In the genomic region with DNA sequence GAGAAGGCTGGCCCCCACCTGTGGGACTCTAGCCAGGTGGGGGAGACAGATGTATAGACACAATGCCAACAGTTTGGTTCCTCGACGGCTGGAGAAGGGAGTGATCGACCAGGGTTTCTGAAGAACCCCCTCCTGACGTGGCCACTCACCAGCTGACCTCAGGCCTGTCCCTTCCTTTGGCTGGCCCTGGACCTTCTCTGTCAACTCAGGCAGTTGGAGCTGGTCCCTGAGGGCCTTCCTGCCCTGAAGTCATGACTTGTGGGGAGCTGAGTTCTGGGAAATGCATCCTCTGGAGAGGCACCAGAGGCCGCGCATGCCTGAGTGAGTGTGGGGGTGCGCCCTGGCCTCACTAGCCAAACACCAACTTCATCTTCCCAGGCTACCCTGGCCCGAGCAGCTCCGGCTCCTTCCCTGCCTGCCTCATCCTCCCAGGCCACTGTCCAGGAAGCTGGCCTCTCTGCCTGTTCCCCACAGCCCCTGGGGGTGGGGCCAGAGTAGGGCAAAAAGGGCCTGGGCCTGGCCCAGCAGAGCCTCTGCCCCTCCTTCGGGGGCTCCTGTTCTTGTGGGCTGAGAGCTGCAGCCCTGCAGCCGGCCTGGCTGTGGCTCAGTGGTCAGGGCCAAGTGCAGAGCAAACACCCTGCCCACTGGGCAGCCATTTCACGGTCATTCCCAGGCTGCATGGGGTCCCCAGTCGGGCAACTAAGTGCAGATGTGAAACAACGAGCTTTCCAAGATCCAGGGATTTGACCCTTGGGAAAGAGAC, we compare ENCODE assay signal across 11 cellular contexts. TPM values are rescaled to one million over a fixed set of nuclear protein-coding genes. Genes with fewer than 3 reads are reported as not detected.
A peak's percentile ranks its signal among the peaks of the same experiment; 100 is the strongest.
DNase-seq lines count a peak whose midpoint lies in the region; ATAC-seq and TF ChIP-seq lines count a peak whose summit lies in the region.
"Had no signal": no experiment of that assay in that cellular context is flagged by ENCODE, and none has a peak within 500 bp of the region (broad histone marks: within the 10 kb centered on the region; RNA-seq: fewer than 3 reads in every experiment).

No MANE protein-coding gene starts in this region.

- no peaks in the 10 kb centered on the region; the same call in none of the 2 replicates for H3K27me3 Mint-ChIP-seq in HFFc6 (ENCODE audit: insufficient read depth)
- H3K27me3 Mint-ChIP-seq: central memory CD8-positive, alpha-beta T cell had no signal

- H3K27me3 ChIP-seq in colonic mucosa (no peaks in the 10 kb centered on the region), lung (ENCODE audit: control insufficient read depth, insufficient read depth) (no peaks in the 10 kb centered on the region), thoracic aorta (replicated peaks; ENCODE audit: insufficient read depth) (no peaks in the 10 kb centered on the region)
- no peaks in the 10 kb centered on the region for H3K27me3 ChIP-seq in effector memory CD4-positive, alpha-beta T cell (replicated peaks; ENCODE audit: control insufficient read depth, insufficient read depth, low read length, poor library complexity, severe bottlenecking)

- H3K4me3 ChIP-seq in colonic mucosa (no peak overlapping the region), lung (no peak overlapping the region), thoracic aorta (no peak overlapping the region)
- no peak overlapping the region for H3K4me3 ChIP-seq in effector memory CD4-positive, alpha-beta T cell (ENCODE audit: insufficient read depth, low read depth, low read length, poor library complexity, severe bottlenecking)

- H3K4me1 Mint-ChIP-seq in HFFc6 (ENCODE audit: low read depth), result peaks cover 45% of the 10 kb centered on the region

- no peaks in the 10 kb centered on the region for H3K36me3 Mint-ChIP-seq in HFFc6 (ENCODE audit: low read depth)

- H3K27ac ChIP-seq in colonic mucosa, result peak overlapping the region; percentile 84
- H3K27ac ChIP-seq in lung (ENCODE audit: low read depth in 1 of 2, low read length in 1 of 2), result peak overlapping the region; percentile 71 to 89
- H3K27ac ChIP-seq in thoracic aorta, result peak overlapping the region; percentile 95 to 96
- no peak overlapping the region for H3K27ac ChIP-seq in effector memory CD4-positive, alpha-beta T cell (ENCODE audit: insufficient read depth, low read length, poor library complexity, severe bottlenecking)

- H3K9ac ChIP-seq in colonic mucosa (ENCODE audit: low read depth in 2 of 2, low read length in 2 of 2), result peak overlapping the region in 1 of 2 donors; percentile 70

- H3K4me3 Mint-ChIP-seq in HFFc6, result no peak overlapping the region
- H3K4me3 Mint-ChIP-seq: central memory CD8-positive, alpha-beta T cell had no signal

- intact Hi-C loops in colonic mucosa (cut with DNase I), result loop anchor here (5.0 kb wide), 1 partner anchor 131 kb away; no protein-coding TSS in a partner anchor

- 61 to 70% methylated on average over 14 of the region's 14 CpGs for WGBS in lung, 2 donors

- TF ChIP-seq CTCF in HFFc6 (IDR thresholded peaks at IDR 0.05) (no peak), colonic mucosa (IDR thresholded peaks at IDR 0.05) (no peak), lung (IDR thresholded peaks at IDR 0.05; ENCODE audit: control extremely low read depth, extremely low read depth) (no peak), thoracic aorta (IDR thresholded peaks at IDR 0.05) (no peak)

- peak overlapping the region; percentile 73 for H3K27ac Mint-ChIP-seq in HFFc6

- ATAC-seq in lung (ENCODE audit: insufficient read depth, low FRiP score), result no peak
- no peak for ATAC-seq in thoracic aorta (ENCODE audit: insufficient number of reproducible peaks, low FRiP score, low read depth)
- no peak for ATAC-seq in GM21390 (IDR thresholded peaks at IDR 0.05; ENCODE audit: unreplicated experiment)

- no peaks in the 10 kb centered on the region for H3K36me3 ChIP-seq in colonic mucosa
- H3K36me3 ChIP-seq in lung (ENCODE audit: control insufficient read depth in 2 of 2, insufficient read depth in 2 of 2, low read length in 2 of 2), result no peaks in the 10 kb centered on the region
- no peaks in the 10 kb centered on the region for H3K36me3 ChIP-seq in thoracic aorta
- H3K36me3 ChIP-seq in effector memory CD4-positive, alpha-beta T cell (ENCODE audit: control insufficient read depth, insufficient read depth, low read length), result no peaks in the 10 kb centered on the region

- no peaks in the 10 kb centered on the region for H3K9me3 Mint-ChIP-seq in HFFc6
- H3K9me3 Mint-ChIP-seq: central memory CD8-positive, alpha-beta T cell had no signal

- H3K9me3 ChIP-seq in colonic mucosa (no peaks in the 10 kb centered on the region), lung (ENCODE audit: control insufficient read depth in 2 of 2, insufficient read depth in 1 of 2, low read length in 1 of 2) (no peaks in the 10 kb centered on the region), thoracic aorta (no peaks in the 10 kb centered on the region)
- H3K9me3 ChIP-seq in effector memory CD4-positive, alpha-beta T cell (ENCODE audit: control insufficient read depth, low read length), result no peaks in the 10 kb centered on the region

- peaks cover 6% of the 10 kb centered on the region for H3K4me1 ChIP-seq in colonic mucosa
- H3K4me1 ChIP-seq in lung (ENCODE audit: control insufficient read depth in 2 of 2, insufficient read depth in 2 of 2, low read length in 2 of 2), result peaks cover 5 to 22% of the 10 kb centered on the region in 2 donors
- peaks cover 26 to 70% of the 10 kb centered on the region in 2 donors for H3K4me1 ChIP-seq in thoracic aorta (ENCODE audit: control insufficient read depth in 1 of 2, low read depth in 2 of 2)
- peaks cover 23% of the 10 kb centered on the region for H3K4me1 ChIP-seq in effector memory CD4-positive, alpha-beta T cell (ENCODE audit: control insufficient read depth, insufficient read depth, low read length, poor library complexity, severe bottlenecking)

- DNase-seq in HFFc6 (peak; percentile 37), colonic mucosa (no peak), lung (ENCODE audit: low spot score) (no peak), thoracic aorta (ENCODE audit: low spot score) (no peak), SIG-M5 treated with dmso at 0.1 percent for 504 hours (lab: John Stamatoyannopoulos, UW; ENCODE audit: unreplicated experiment) (no peak)
- no peak for DNase-seq in effector memory CD4-positive, alpha-beta T cell
- DNase-seq in stimulated activated CD4-positive, alpha-beta T cell treated with anti-CD3 and anti-CD28 coated beads, Interleukin-2, amount 100 ng/mL, for 24 hours, result no peak
- DNase-seq: activated CD4-positive, alpha-beta T cell treated with anti-CD3 and anti-CD28 coated beads, Interleukin-2, amount 50 U/mL, for 4 hours; OCI-M1 had no signal

RNA-seq across cellular contexts. Expression of a gene that starts 23.6 kb away (rescaled TPM):
- total RNA-seq in HFFc6 (2021; fragmentation: NEBNext Ultra II Directional; extraction: Animal tissue kit (Norgen Biotek cat#: 25700)), result 100 to 1,000 TPM in 2 of 6 experiments, 10 to 100 TPM in 4; 90.3 to 109 (median 96.1) TPM
- total RNA-seq in colonic mucosa (100 to 1,000 TPM; 101 to 142 TPM), lung (10 to 100 TPM; 26.8 to 72.0 TPM), thoracic aorta (10 to 100 TPM; 26.7 to 31.4 TPM)
- polyA plus RNA-seq in lung, result 10 to 100 TPM; 85.8 to 92.2 TPM

RNA-seq across cellular contexts. Expression of a gene that starts 49.0 kb away (rescaled TPM):
- total RNA-seq in HFFc6 (2021; fragmentation: NEBNext Ultra II Directional; extraction: Animal tissue kit (Norgen Biotek cat#: 25700)), result 1 to 10 TPM; 2.8 to 4.7 (median 4.2) TPM
- total RNA-seq in colonic mucosa (10 to 100 TPM in 1 of 2 donors, 1 to 10 TPM in 1; 3.6 to 14.3 TPM), lung (10 to 100 TPM; 10.8 to 18.0 TPM), thoracic aorta (10 to 100 TPM in 1 of 2 donors, 1 to 10 TPM in 1; 6.8 to 13.8 TPM)
- polyA plus RNA-seq in lung, result 1 to 10 TPM; 3.9 to 4.8 TPM
